ENCODE assay signal across 25 cellular contexts in the genomic region with DNA sequence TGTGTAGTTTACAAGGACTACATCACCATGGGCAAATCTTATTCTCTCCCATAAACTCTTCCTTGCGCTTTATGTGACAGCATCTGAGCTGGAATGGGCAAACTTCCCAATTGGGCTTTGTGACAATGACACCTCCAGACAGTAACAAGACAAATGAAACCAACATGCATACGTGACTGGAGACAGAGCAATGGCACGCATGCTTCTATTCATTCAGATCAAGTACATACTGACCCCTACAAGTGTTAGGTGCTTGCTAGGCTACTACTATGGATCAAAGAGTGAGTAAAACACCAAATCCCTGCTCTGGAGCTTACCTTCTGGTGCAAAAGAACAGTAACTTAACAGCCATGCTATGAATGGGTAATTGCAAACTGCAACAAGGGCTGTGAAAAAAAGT.
DNase-seq lines count a peak whose midpoint lies in the region; ATAC-seq, FAIRE-seq and TF ChIP-seq lines count a peak whose summit lies in the region.
"Had no signal": no experiment of that assay in that cellular context is flagged by ENCODE, and none has a peak within 500 bp of the region (broad histone marks: within the 10 kb centered on the region; RNA-seq: fewer than 3 reads in every experiment).

No MANE protein-coding gene starts in this region.

- no peak overlapping the region for H3K4me3 Mint-ChIP-seq in endodermal cell
- H3K4me3 Mint-ChIP-seq: B cell; CD4-positive, alpha-beta T cell; CD8-positive, alpha-beta T cell had no signal

- WGBS in endodermal cell (ENCODE audit: insufficient coverage in 1 of 2, insufficient read length in 1 of 2), 2 experiments = 90 to 95% methylated on average over 3 of the region's 3 CpGs
- WGBS in transverse colon (ENCODE audit: low coverage in 1 of 2), 2 donors = 100% methylated on average over 3 of the region's 3 CpGs

- no peak overlapping the region for H3K9ac ChIP-seq in endodermal cell (ENCODE audit: extremely low read depth, low read length, poor library complexity, severe bottlenecking)
- H3K9ac ChIP-seq: BLaER1 treated with 17β-estradiol and CSF1 and Interleukin-3, amounts not matched to agents 10 nM and 100 nM had no signal

- in situ Hi-C loops in transverse colon (cut with MboI; ENCODE audit: low pct_ligation_motif_present in 1 of 4, low pct_unique_long_range_greater_than_20kb in 1 of 4, low sequenced_read_pairs in 3 of 4) = no loop called here

- TF ChIP-seq EP300 in transverse colon (IDR thresholded peaks at IDR 0.05; ENCODE audit: low read depth) = no peak

- ATAC-seq in Right ventricle myocardium superior (ENCODE audit: poor library complexity) = peak; percentile 82
- ATAC-seq: CD8-positive, alpha-beta T cell had no signal

- peak; percentile 28 for FAIRE-seq in HTR-8/SVneo (lab: Jason Lieb, UNC)
- FAIRE-seq: A204.1, D721Med, G401.6, GM12891, GM18507 had no signal

- no peaks in the 10 kb centered on the region for H3K27me3 Mint-ChIP-seq in endodermal cell (ENCODE audit: insufficient read depth)
- H3K27me3 Mint-ChIP-seq: B cell; CD4-positive, alpha-beta T cell had no signal

- intact Hi-C loops in Right ventricle myocardium superior (cut with DNase I) (no loop called here), cardiac septum (cut with DNase I) (no loop called here), transverse colon (cut with DNase I; ENCODE audit: low total_unique reads) (no loop called here)

- TF ChIP-seq POLR2A in transverse colon (IDR thresholded peaks at IDR 0.05) = no peak

- TF ChIP-seq CTCF in endodermal cell (conservative IDR thresholded peaks at IDR 0.05) = no peak
- TF ChIP-seq CTCF in transverse colon (IDR thresholded peaks at IDR 0.05) = no peak
- no peak for TF ChIP-seq CTCF in coronary artery (IDR thresholded peaks at IDR 0.05)

- DNase-seq in Right ventricle myocardium superior (no peak), cardiac septum (ENCODE audit: low spot score) (no peak), HTR-8/SVneo (ENCODE audit: insufficient read length, low spot score) (no peak), NCI-H774 (lab: John Stamatoyannopoulos, UW) (peak; percentile 86), endodermal cell (no peak), transverse colon (no peak), coronary artery (ENCODE audit: low spot score) (no peak), AG08396 (ENCODE audit: low spot score) (no peak)
- DNase-seq: 8988T; ACHN; AML-193; Caco-2; Calu3; CD4-positive, alpha-beta T cell; CD8-positive, alpha-beta T cell; DMS79 treated with DMSO at 0.1 percent for 48 hours; GF-D8 had no signal

- peaks cover 31% of the 10 kb centered on the region for H3K4me1 Mint-ChIP-seq in endodermal cell

- H3K36me3 ChIP-seq in endodermal cell (ENCODE audit: control insufficient read depth, insufficient read depth, low read length) = no peaks in the 10 kb centered on the region
- no peaks in the 10 kb centered on the region for H3K36me3 ChIP-seq in transverse colon

- no peaks in the 10 kb centered on the region for H3K9me3 Mint-ChIP-seq in endodermal cell
- H3K9me3 Mint-ChIP-seq: CD4-positive, alpha-beta T cell; CD8-positive, alpha-beta T cell had no signal

- H3K36me3 Mint-ChIP-seq in endodermal cell (ENCODE audit: low read depth) = no peaks in the 10 kb centered on the region

- H3K4me1 ChIP-seq in endodermal cell (ENCODE audit: control insufficient read depth, insufficient read depth, low read length) (peaks cover 7% of the 10 kb centered on the region), transverse colon (no peaks in the 10 kb centered on the region)
- H3K4me1 ChIP-seq: Caco-2 had no signal

- H3K27ac ChIP-seq in endodermal cell (ENCODE audit: low read depth, low read length) (peak overlapping the region; percentile 60), transverse colon (no peak overlapping the region), coronary artery (no peak overlapping the region)
- H3K27ac ChIP-seq: BLaER1 treated with 17β-estradiol and CSF1 and Interleukin-3, amounts not matched to agents 10 nM and 100 nM; C4-2B had no signal

- H3K4me3 ChIP-seq in endodermal cell (ENCODE audit: low read length) (no peak overlapping the region), transverse colon (no peak overlapping the region), coronary artery (no peak overlapping the region)
- H3K4me3 ChIP-seq: BLaER1 treated with 17β-estradiol and CSF1 and Interleukin-3, amounts not matched to agents 10 nM and 100 nM had no signal

- H3K27ac Mint-ChIP-seq in endodermal cell = no peak overlapping the region
- H3K27ac Mint-ChIP-seq: B cell; CD4-positive, alpha-beta T cell; CD8-positive, alpha-beta T cell had no signal

- H3K27me3 ChIP-seq in endodermal cell (ENCODE audit: control insufficient read depth, insufficient read depth, low read length, poor library complexity, severe bottlenecking) (peaks cover 6% of the 10 kb centered on the region), transverse colon (no peaks in the 10 kb centered on the region)
- H3K27me3 ChIP-seq: BLaER1 treated with 17β-estradiol and CSF1 and Interleukin-3, amounts not matched to agents 10 nM and 100 nM had no signal

- no peaks in the 10 kb centered on the region for H3K9me3 ChIP-seq in endodermal cell (ENCODE audit: control insufficient read depth, low read length)
- H3K9me3 ChIP-seq in transverse colon = no peaks in the 10 kb centered on the region
- H3K9me3 ChIP-seq: BLaER1 treated with 17β-estradiol and CSF1 and Interleukin-3, amounts not matched to agents 10 nM and 100 nM; Caco-2 had no signal
